Comparison of ENCODE assay signal across 8 cellular contexts in the genomic region with DNA sequence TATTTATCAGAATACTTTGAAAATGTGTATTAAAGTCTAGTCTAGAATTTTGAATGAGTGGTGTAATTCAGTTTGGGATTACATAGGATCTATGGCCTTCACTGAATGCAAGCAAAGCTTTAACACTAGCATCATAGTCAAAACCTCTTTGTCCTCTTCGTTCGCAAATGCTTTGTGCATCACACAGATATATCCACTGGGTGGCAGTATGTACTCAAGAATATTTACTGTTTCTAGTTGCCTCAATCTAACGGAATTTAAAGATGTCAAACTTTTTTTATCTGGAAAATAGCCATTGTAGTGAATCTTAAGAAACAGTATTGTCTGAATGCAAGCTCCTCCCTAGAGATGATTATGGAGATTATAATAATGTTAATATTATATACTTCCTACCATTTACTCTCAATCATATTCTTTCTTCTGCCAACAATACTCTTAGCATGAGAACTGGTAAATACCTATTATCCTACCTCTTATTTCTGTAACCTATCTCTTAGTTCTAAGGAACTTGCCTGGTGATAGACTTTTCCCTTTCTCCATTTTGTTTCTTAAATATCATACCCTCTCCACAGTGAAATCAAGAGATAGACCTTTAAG. TPM values are rescaled to one million over a fixed set of nuclear protein-coding genes. Genes with fewer than 3 reads are reported as not detected.
DNase-seq lines count a peak whose midpoint lies in the region; ATAC-seq and TF ChIP-seq lines count a peak whose summit lies in the region.

No MANE protein-coding gene starts in this region.

- no peaks in the 10 kb centered on the region for H3K36me3 Mint-ChIP-seq in nephron progenitor cell (ENCODE audit: low read depth)

- peaks cover 5% of the 10 kb centered on the region for H3K27me3 Mint-ChIP-seq in nephron progenitor cell (ENCODE audit: low read depth, poor library complexity)

- H3K27ac ChIP-seq in C4-2B (no peak overlapping the region), WERI-Rb-1 (no peak overlapping the region)

- H3K27ac Mint-ChIP-seq in nephron progenitor cell, result no peak overlapping the region

- no peaks in the 10 kb centered on the region for H3K9me3 ChIP-seq in WERI-Rb-1 (ENCODE audit: severe bottlenecking)

- ATAC-seq in GM18498 (IDR thresholded peaks at IDR 0.05; ENCODE audit: unreplicated experiment) (peak; percentile 43), GM19324 (IDR thresholded peaks at IDR 0.05; ENCODE audit: low FRiP score, unreplicated experiment) (no peak)

- peak; percentile 34 for DNase-seq in NCI-H2107 (lab: John Stamatoyannopoulos, UW)
- peak; percentile 8 for DNase-seq in WERI-Rb-1
- peak; percentile 89 for DNase-seq in fibroblast of peridontal ligament (ENCODE audit: extremely low read depth)
- peak; percentile 24 for DNase-seq in nephron progenitor cell
- DNase-seq in occipital lobe (lab: John Stamatoyannopoulos, UW), result no peak

- no peaks in the 10 kb centered on the region for H3K9me3 Mint-ChIP-seq in nephron progenitor cell

- H3K36me3 ChIP-seq in WERI-Rb-1, result no peaks in the 10 kb centered on the region

- no peak overlapping the region for H3K4me3 Mint-ChIP-seq in nephron progenitor cell

- no peaks in the 10 kb centered on the region for H3K27me3 ChIP-seq in WERI-Rb-1 (ENCODE audit: insufficient read depth, low read depth, severe bottlenecking)

- H3K4me1 Mint-ChIP-seq in nephron progenitor cell, result peaks cover 19% of the 10 kb centered on the region

- TF ChIP-seq CTCF in C4-2B (conservative IDR thresholded peaks at IDR 0.05) (peak; percentile 76), WERI-Rb-1 (IDR thresholded peaks at IDR 0.05; ENCODE audit: low read depth, low read length) (peak; percentile 10; the same call in 1 of the 2 replicates), nephron progenitor cell (IDR thresholded peaks at IDR 0.05) (peak; percentile 78)

- no peak overlapping the region for H3K4me3 ChIP-seq in WERI-Rb-1 (ENCODE audit: low read depth, low read length)

RNA-seq across cellular contexts. Expression of gene LACC1, which starts 25.8 kb away (rescaled TPM):
- total RNA-seq in occipital lobe, result 4.2 TPM

RNA-seq across cellular contexts. Expression of gene CCDC122, which starts 26.0 kb away (rescaled TPM):
- total RNA-seq in occipital lobe, result 13.4 TPM

Comparison
In these comparisons a context has a peak if more than half of its experiments do, and no peak if none do; other contexts are left out.
1. CTCF ChIP-seq: peak in every context shown above with its lines; median percentile 78 in nephron progenitor cell; 76 in C4-2B; 10 in WERI-Rb-1.